1 cellular context compared by ENCODE assay signal in genomic region chr11:124753207-124753606, GRCh38.
TF ChIP-seq lines count a peak whose summit lies in the region.

No MANE protein-coding gene starts in this region.

TF ChIP-seq in GM12878, 131 proteins besides CTCF, POLR2A, EP300 and RAD21:
- TF ChIP-seq BACH1 (IDR thresholded peaks at IDR 0.05; ENCODE audit: borderline replicate concordance) (no peak), BCLAF1 (IDR thresholded peaks at IDR 0.05) (no peak), SPI1 (IDR thresholded peaks at IDR 0.05; ENCODE audit: borderline replicate concordance, insufficient read depth, low read depth, low read length) (peak; percentile 55; the same call in 1 of the 2 replicates)
